Comparison of ENCODE assay signal across 8 cellular contexts in genomic region chr2:72934683-72935610, GRCh38. TPM values are rescaled to one million over a fixed set of nuclear protein-coding genes. Genes with fewer than 3 reads are reported as not detected.
DNase-seq lines count a peak whose midpoint lies in the region; ATAC-seq and TF ChIP-seq lines count a peak whose summit lies in the region.

No MANE protein-coding gene starts in this region.

- CTCF ChIA-PET in GM10248 (lab: Yijun Ruan, JAX): interaction anchor here (0.8 to 7.8 kb wide), 5 partner anchors 9 to 56 kb away, joined by 3 to 85 read pairs (median 5); partner anchors contain the start of gene SPR

- peak; percentile 40 for ATAC-seq in left lung

- H3K4me1 ChIP-seq in Peyer's patch (peaks cover 0 to 8% (median 2%) of the 10 kb centered on the region in 4 donors), left lung (no peaks in the 10 kb centered on the region)

- H3K9me3 ChIP-seq in Peyer's patch: no peaks in the 10 kb centered on the region
- no peaks in the 10 kb centered on the region for H3K9me3 ChIP-seq in left lung

- peak; percentile 67 for DNase-seq in GM10248 (ENCODE audit: extremely low spot score)
- peak; percentile 20 for DNase-seq in H4 (ENCODE audit: low spot score)
- peak in 2 of 3 donors; percentile 66 for DNase-seq in Peyer's patch
- DNase-seq in left lung: no peak
- no peak for DNase-seq in NK-92 (lab: John Stamatoyannopoulos, UW; ENCODE audit: unreplicated experiment)
- no peak for DNase-seq in activated CD4-positive, alpha-beta T cell treated with anti-CD3 and anti-CD28 coated beads for 4 hours
- DNase-seq in DMS79 treated with DMSO at 0.1 percent for 48 hours (lab: John Stamatoyannopoulos, UW): no peak
- no peak for DNase-seq in GDM1 (lab: John Stamatoyannopoulos, UW)

- POLR2A ChIA-PET in GM10248 (lab: Yijun Ruan, JAX): no interaction called here

- H3K36me3 ChIP-seq in Peyer's patch: no peaks in the 10 kb centered on the region
- H3K36me3 ChIP-seq in left lung: no peaks in the 10 kb centered on the region

- H3K27me3 ChIP-seq in Peyer's patch (no peaks in the 10 kb centered on the region), left lung (peaks cover 0 to 51% of the 10 kb centered on the region in 2 donors)

- intact Hi-C loops in left lung (cut with DNase I): no loop called here

- TF ChIP-seq POLR2A in Peyer's patch (IDR thresholded peaks at IDR 0.05): no peak

- H3K4me3 ChIP-seq in Peyer's patch (no peak overlapping the region), left lung (no peak overlapping the region)

- peak; percentile 37 for TF ChIP-seq CTCF in GM10248 (IDR thresholded peaks at IDR 0.05; ENCODE audit: control extremely low read depth, extremely low read depth, low read depth, missing control alignments)
- peak in 4 of 6 experiments; percentile 23 to 70 (median 60) for TF ChIP-seq CTCF in Peyer's patch (IDR thresholded peaks at IDR 0.05)
- peak in 1 of 2 donors; percentile 26 for TF ChIP-seq CTCF in left lung (IDR thresholded peaks at IDR 0.05)

- H3K27ac ChIP-seq in Peyer's patch (no peak overlapping the region), left lung (no peak overlapping the region)

RNA-seq across cellular contexts. Expression of gene EMX1, which starts 17.6 kb away (rescaled TPM):
- total RNA-seq in H4 (2014; rRNA removed; shearing (Covaris generic)): not detected in 2 replicates
- total RNA-seq in Peyer's patch: 10 to 100 TPM in 1 of 4 donors, 1 to 10 TPM in 2, not detected in 1; 1.1 to 10.0 (median 3.4) TPM
- total RNA-seq in left lung: not detected

RNA-seq across cellular contexts. Expression of gene SPR, which starts 47.7 kb away (rescaled TPM):
- 47.6 and 52.5 TPM in 2 replicates for total RNA-seq in H4 (2014; rRNA removed; shearing (Covaris generic))
- total RNA-seq in Peyer's patch: 10 to 100 TPM; 28.1 to 66.0 (median 52.1) TPM
- total RNA-seq in left lung: 10 to 100 TPM; 38.1 to 41.9 TPM

Comparison
In these comparisons a context has a peak if more than half of its experiments do, and no peak if none do; other contexts are left out.
1. DNase-seq: peak in GM10248 (single experiment), H4 (single experiment) and Peyer's patch (2 of 3); none in left lung (0 of 2), NK-92 (single experiment), activated CD4-positive, alpha-beta T cell treated with anti-CD3 and anti-CD28 coated beads for 4 hours (0 of 2), DMS79 treated with DMSO at 0.1 percent for 48 hours (single experiment) and GDM1 (single experiment).